20 cellular contexts compared by ENCODE assay signal in genomic region chr20:50434321-50434652, GRCh38.
"Had no signal": no experiment of that assay in that cellular context is flagged by ENCODE, and none has a peak within 500 bp of the region (broad histone marks: within the 10 kb centered on the region; RNA-seq: fewer than 3 reads in every experiment).

No MANE protein-coding gene starts in this region.

- DNase-seq: activated CD4-positive, alpha-beta T cell treated with anti-CD3 and anti-CD28 coated beads for 48 hours; activated CD4-positive, CD25-positive, alpha-beta regulatory T cell; activated CD8-positive, alpha-beta T cell treated with anti-CD3 and anti-CD28 coated beads, Interleukin-2, amount 10 ng/mL, durations not matched to agents 7 days and 5 days; activated naive CD4-positive, alpha-beta T cell treated with anti-CD3 and anti-CD28 coated beads for 36 hours; activated T-cell treated with anti-CD3 and anti-CD28 coated beads, Interleukin-2, amount 50 U/mL, for 24 hours; central memory CD4-positive, alpha-beta T cell; dorsolateral prefrontal cortex; head of caudate nucleus; kidney glomerular epithelial cell; left ventricle myocardium inferior; ovary; psoas muscle; right cardiac atrium; stimulated activated naive CD8-positive, alpha-beta T cell treated with anti-CD3 and anti-CD28 coated beads, Interleukin-15, amount 100 ng/mL, for 72 hours; T-helper 9 cell; trophoblast cell had no signal

- H3K27me3 ChIP-seq: body of pancreas, ovary had no signal

- H3K9me3 Mint-ChIP-seq: activated naive CD4-positive, alpha-beta T cell treated with anti-CD3 and anti-CD28 coated beads for 36 hours; activated T-cell treated with anti-CD3 and anti-CD28 coated beads, Interleukin-2, amount 50 U/mL, for 24 hours; memory B cell; neural crest cell; stimulated activated naive CD8-positive, alpha-beta T cell treated with anti-CD3 and anti-CD28 coated beads, Interleukin-15, amount 100 ng/mL, for 72 hours had no signal

- H3K27ac Mint-ChIP-seq: activated CD8-positive, alpha-beta T cell treated with anti-CD3 and anti-CD28 coated beads, Interleukin-2, amount 10 ng/mL, durations not matched to agents 7 days and 5 days; activated naive CD4-positive, alpha-beta T cell treated with anti-CD3 and anti-CD28 coated beads for 36 hours; activated T-cell treated with anti-CD3 and anti-CD28 coated beads, Interleukin-2, amount 50 U/mL, for 24 hours; memory B cell had no signal

- H3K4me3 Mint-ChIP-seq: activated CD8-positive, alpha-beta T cell treated with anti-CD3 and anti-CD28 coated beads, Interleukin-2, amount 10 ng/mL, durations not matched to agents 7 days and 5 days; activated naive CD4-positive, alpha-beta T cell treated with anti-CD3 and anti-CD28 coated beads for 36 hours; activated T-cell treated with anti-CD3 and anti-CD28 coated beads, Interleukin-2, amount 50 U/mL, for 24 hours; memory B cell; neural crest cell; stimulated activated naive CD8-positive, alpha-beta T cell treated with anti-CD3 and anti-CD28 coated beads, Interleukin-15, amount 100 ng/mL, for 72 hours had no signal

- H3K4me1 Mint-ChIP-seq: memory B cell; neural crest cell; stimulated activated naive CD8-positive, alpha-beta T cell treated with anti-CD3 and anti-CD28 coated beads, Interleukin-15, amount 100 ng/mL, for 72 hours had no signal

- H3K36me3 Mint-ChIP-seq: memory B cell had no signal

- H3K36me3 ChIP-seq: left ventricle myocardium inferior, ovary had no signal

- H3K4me3 ChIP-seq: body of pancreas, dorsolateral prefrontal cortex, left ventricle myocardium inferior, ovary, psoas muscle, skin epidermis had no signal

- H3K4me1 ChIP-seq: left ventricle myocardium inferior had no signal

- H3K27ac ChIP-seq: body of pancreas, dorsolateral prefrontal cortex, left ventricle myocardium inferior, ovary, psoas muscle had no signal

- ATAC-seq: activated CD8-positive, alpha-beta T cell treated with anti-CD3 and anti-CD28 coated beads, Interleukin-2, amount 10 ng/mL, durations not matched to agents 7 days and 5 days; body of pancreas; psoas muscle; stimulated activated naive CD8-positive, alpha-beta T cell treated with anti-CD3 and anti-CD28 coated beads, Interleukin-15, amount 100 ng/mL, for 72 hours had no signal

- H3K9me3 ChIP-seq: body of pancreas, left ventricle myocardium inferior, ovary, psoas muscle had no signal
